Comparison of ENCODE assay signal across 6 cellular contexts in genomic region chr7:1205742-1206141, GRCh38. TPM values are rescaled to one million over a fixed set of nuclear protein-coding genes. Genes with fewer than 3 reads are reported as not detected.
"Had no signal": no experiment of that assay in that cellular context is flagged by ENCODE, and none has a peak within 500 bp of the region (broad histone marks: within the 10 kb centered on the region; RNA-seq: fewer than 3 reads in every experiment).

No MANE protein-coding gene starts in this region.

RNA-seq across cellular contexts. Expression of gene UNCX, which starts 26.9 kb away (rescaled TPM):
- total RNA-seq: HepG2, HT-29, HT1080, IMR-90, K562 had no signal
- polyA plus RNA-seq: HepG2, IgD-negative memory B cell, IMR-90, K562 had no signal
